Comparison of ENCODE assay signal across 27 cellular contexts in genomic region chr16:17638134-17638533, GRCh38.
"Had no signal": no experiment of that assay in that cellular context is flagged by ENCODE, and none has a peak within 500 bp of the region (broad histone marks: within the 10 kb centered on the region; RNA-seq: fewer than 3 reads in every experiment).

No MANE protein-coding gene starts in this region.

- H3K36me3 Mint-ChIP-seq: activated naive CD4-positive, alpha-beta T cell treated with anti-CD3 and anti-CD28 coated beads, Interleukin-2, amount 10 ng/mL, durations not matched to agents 7 days and 5 days; activated naive CD4-positive, alpha-beta T cell treated with anti-CD3 and anti-CD28 coated beads, Interleukin-2, amount 50 U/mL, for 72 hours; brain; WTC11 had no signal

- H3K4me1 ChIP-seq: adrenal gland, breast epithelium, colonic mucosa, gastroesophageal sphincter, heart right ventricle had no signal

- ATAC-seq: gastroesophageal sphincter, heart right ventricle, WTC11 had no signal

- H3K4me3 ChIP-seq: adrenal gland, breast epithelium, cardiac muscle cell, colonic mucosa, esophagus squamous epithelium, gastroesophageal sphincter, heart right ventricle had no signal

- H3K27ac Mint-ChIP-seq: activated CD4-positive, alpha-beta memory T cell treated with anti-CD3 and anti-CD28 coated beads for 36 hours; activated CD4-positive, alpha-beta T cell treated with anti-CD3 and anti-CD28 coated beads, Interleukin-2, amount 10 ng/mL, durations not matched to agents 24 days and 14 days; activated naive CD4-positive, alpha-beta T cell treated with anti-CD3 and anti-CD28 coated beads, Interleukin-2, amount 10 ng/mL, durations not matched to agents 7 days and 5 days; activated T-helper 1 cell treated with anti-CD3 and anti-CD28 coated beads, Interleukin-12 subunit alpha, Interleukin-12 subunit beta, Interleukin-2, Interleukin-4 antibody, amounts not matched to agents 30 ng/mL and 10 ng/mL and 1 ng/mL, durations not matched to agents 14 hours and 24 hours and 36 hours; WTC11 had no signal

- H3K9me3 Mint-ChIP-seq: activated CD4-positive, alpha-beta T cell treated with anti-CD3 and anti-CD28 coated beads, Interleukin-2, amount 10 ng/mL, durations not matched to agents 24 days and 14 days; activated naive CD4-positive, alpha-beta T cell treated with anti-CD3 and anti-CD28 coated beads, Interleukin-2, amount 10 ng/mL, durations not matched to agents 7 days and 5 days had no signal

- H3K4me1 Mint-ChIP-seq: activated CD4-positive, alpha-beta T cell treated with anti-CD3 and anti-CD28 coated beads, Interleukin-2, amount 10 ng/mL, durations not matched to agents 24 days and 14 days; activated naive CD4-positive, alpha-beta T cell treated with anti-CD3 and anti-CD28 coated beads, Interleukin-2, amount 10 ng/mL, durations not matched to agents 7 days and 5 days had no signal

- H3K4me3 Mint-ChIP-seq: activated CD4-positive, alpha-beta memory T cell treated with anti-CD3 and anti-CD28 coated beads for 36 hours; activated CD4-positive, alpha-beta T cell treated with anti-CD3 and anti-CD28 coated beads, Interleukin-2, amount 10 ng/mL, durations not matched to agents 24 days and 14 days; activated naive CD4-positive, alpha-beta T cell treated with anti-CD3 and anti-CD28 coated beads, Interleukin-2, amount 10 ng/mL, durations not matched to agents 7 days and 5 days; activated T-helper 1 cell treated with anti-CD3 and anti-CD28 coated beads, Interleukin-12 subunit alpha, Interleukin-12 subunit beta, Interleukin-2, Interleukin-4 antibody, amounts not matched to agents 30 ng/mL and 10 ng/mL and 1 ng/mL, durations not matched to agents 14 hours and 24 hours and 36 hours; brain; WTC11 had no signal

- DNase-seq: activated CD4-positive, alpha-beta memory T cell treated with anti-CD3 and anti-CD28 coated beads for 36 hours; activated CD4-positive, alpha-beta T cell treated with anti-CD3 and anti-CD28 coated beads for 1 hour; activated CD4-positive, alpha-beta T cell treated with anti-CD3 and anti-CD28 coated beads, Interleukin-2, amount 10 ng/mL, durations not matched to agents 24 days and 14 days; activated CD8-positive, alpha-beta memory T cell treated with anti-CD3 and anti-CD28 coated beads for 24 hours; activated gamma-delta T cell; activated naive CD4-positive, alpha-beta T cell; activated naive CD4-positive, alpha-beta T cell treated with anti-CD3 and anti-CD28 coated beads, Interleukin-2, amount 10 ng/mL, durations not matched to agents 7 days and 5 days; adrenal gland; amygdala; aorta; central memory CD4-positive, alpha-beta T cell; cerebellar nuclear complex; colonic mucosa; effector CD8-positive, alpha-beta T cell; esophagus squamous epithelium; foreskin melanocyte; heart right ventricle; T-helper 2 cell had no signal

- H3K27me3 ChIP-seq: adrenal gland, cardiac muscle cell, colonic mucosa, esophagus squamous epithelium had no signal

- H3K27me3 Mint-ChIP-seq: activated CD4-positive, alpha-beta T cell treated with anti-CD3 and anti-CD28 coated beads, Interleukin-2, amount 10 ng/mL, durations not matched to agents 24 days and 14 days had no signal

- H3K36me3 ChIP-seq: adrenal gland, breast epithelium, cardiac muscle cell, colonic mucosa, esophagus squamous epithelium, gastroesophageal sphincter, heart right ventricle had no signal

- H3K27ac ChIP-seq: adrenal gland, breast epithelium, cardiac muscle cell, colonic mucosa, epithelial cell of prostate, esophagus squamous epithelium, gastroesophageal sphincter, heart right ventricle, VCaP had no signal
